15 cellular contexts compared by ENCODE assay signal in the genomic region with DNA sequence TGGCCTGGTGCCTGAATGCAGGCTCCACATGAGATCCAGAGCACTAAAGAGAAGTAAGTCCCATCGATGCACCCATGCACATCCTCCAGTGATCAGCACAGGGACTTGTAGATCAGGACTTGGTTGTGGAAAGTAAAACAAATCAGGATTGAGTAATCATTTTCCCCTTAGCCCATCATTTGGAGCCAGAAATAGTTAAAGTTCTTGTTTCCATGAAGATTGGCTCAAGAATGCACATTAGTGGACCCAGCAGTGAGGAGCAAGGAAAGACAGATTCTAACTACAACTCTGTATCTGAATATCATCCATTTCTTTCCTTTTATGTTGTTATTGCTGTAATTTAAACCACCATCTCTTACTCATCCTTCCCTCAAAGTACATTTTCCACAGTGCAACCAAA. TPM values are rescaled to one million over a fixed set of nuclear protein-coding genes. Genes with fewer than 3 reads are reported as not detected.
"Had no signal": no experiment of that assay in that cellular context is flagged by ENCODE, and none has a peak within 500 bp of the region (broad histone marks: within the 10 kb centered on the region; RNA-seq: fewer than 3 reads in every experiment).

No MANE protein-coding gene starts in this region.

- H3K4me1 Mint-ChIP-seq: activated CD4-positive, alpha-beta memory T cell treated with anti-CD3 and anti-CD28 coated beads, Interleukin-2, amount 10 ng/mL, durations not matched to agents 7 days and 5 days; activated naive CD4-positive, alpha-beta T cell treated with anti-CD3 and anti-CD28 coated beads, Interleukin-2, amount 10 ng/mL, durations not matched to agents 7 days and 5 days; naive thymus-derived CD4-positive, alpha-beta T cell had no signal

- H3K27ac Mint-ChIP-seq: activated CD4-positive, alpha-beta memory T cell treated with anti-CD3 and anti-CD28 coated beads, Interleukin-2, amount 10 ng/mL, durations not matched to agents 7 days and 5 days; activated naive CD4-positive, alpha-beta T cell treated with anti-CD3 and anti-CD28 coated beads, Interleukin-2, amount 10 ng/mL, durations not matched to agents 7 days and 5 days; naive thymus-derived CD4-positive, alpha-beta T cell; T-helper 2 cell treated with Interferon-gamma antibody and Interleukin-4, amounts not matched to agents 5 μg/mL and 100 μg/mL, for 36 hours had no signal

- H3K27ac ChIP-seq: transverse colon had no signal

- H3K9me3 Mint-ChIP-seq: activated CD4-positive, alpha-beta memory T cell treated with anti-CD3 and anti-CD28 coated beads, Interleukin-2, amount 10 ng/mL, durations not matched to agents 7 days and 5 days; activated naive CD4-positive, alpha-beta T cell treated with anti-CD3 and anti-CD28 coated beads, Interleukin-2, amount 10 ng/mL, durations not matched to agents 7 days and 5 days; naive thymus-derived CD4-positive, alpha-beta T cell; T-helper 2 cell treated with Interferon-gamma antibody and Interleukin-4, amounts not matched to agents 5 μg/mL and 100 μg/mL, for 36 hours had no signal

- ATAC-seq: activated CD4-positive, CD25-positive, alpha-beta regulatory T cell treated with anti-CD3 and anti-CD28 coated beads, Interleukin-2, amount 50 U/mL, for 24 hours; left colon; naive thymus-derived CD4-positive, alpha-beta T cell had no signal

- DNase-seq: activated CD4-positive, alpha-beta memory T cell treated with anti-CD3 and anti-CD28 coated beads, Interleukin-2, amount 10 ng/mL, durations not matched to agents 7 days and 5 days; activated naive CD4-positive, alpha-beta T cell treated with anti-CD3 and anti-CD28 coated beads, Interleukin-2, amount 10 ng/mL, durations not matched to agents 7 days and 5 days; amygdala; cerebellar nuclear complex; left colon; naive thymus-derived CD4-positive, alpha-beta T cell; small intestine; substantia nigra; SW 1271; transverse colon had no signal

- H3K4me3 Mint-ChIP-seq: activated CD4-positive, alpha-beta memory T cell treated with anti-CD3 and anti-CD28 coated beads, Interleukin-2, amount 10 ng/mL, durations not matched to agents 7 days and 5 days; activated naive CD4-positive, alpha-beta T cell treated with anti-CD3 and anti-CD28 coated beads, Interleukin-2, amount 10 ng/mL, durations not matched to agents 7 days and 5 days; naive thymus-derived CD4-positive, alpha-beta T cell; T-helper 2 cell treated with Interferon-gamma antibody and Interleukin-4, amounts not matched to agents 5 μg/mL and 100 μg/mL, for 36 hours had no signal

- H3K9me3 ChIP-seq: transverse colon had no signal

- H3K4me1 ChIP-seq: transverse colon had no signal

- FAIRE-seq: small intestine had no signal

- H3K4me3 ChIP-seq: transverse colon had no signal

- H3K36me3 ChIP-seq: transverse colon had no signal

- H3K36me3 Mint-ChIP-seq: activated naive CD4-positive, alpha-beta T cell treated with anti-CD3 and anti-CD28 coated beads, Interleukin-2, amount 10 ng/mL, durations not matched to agents 7 days and 5 days; naive thymus-derived CD4-positive, alpha-beta T cell had no signal

RNA-seq across cellular contexts. Expression of a gene that starts 19.1 kb away (rescaled TPM):
- total RNA-seq: activated CD4-positive, alpha-beta memory T cell treated with anti-CD3 and anti-CD28 coated beads, Interleukin-2, amount 10 ng/mL, durations not matched to agents 7 days and 5 days; dermis microvascular lymphatic vessel endothelial cell; left colon; lung microvascular endothelial cell; naive thymus-derived CD4-positive, alpha-beta T cell; transverse colon had no signal
- polyA plus RNA-seq: esophagus; naive thymus-derived CD4-positive, alpha-beta T cell; small intestine had no signal
